16 cellular contexts compared by ENCODE assay signal in the genomic region with DNA sequence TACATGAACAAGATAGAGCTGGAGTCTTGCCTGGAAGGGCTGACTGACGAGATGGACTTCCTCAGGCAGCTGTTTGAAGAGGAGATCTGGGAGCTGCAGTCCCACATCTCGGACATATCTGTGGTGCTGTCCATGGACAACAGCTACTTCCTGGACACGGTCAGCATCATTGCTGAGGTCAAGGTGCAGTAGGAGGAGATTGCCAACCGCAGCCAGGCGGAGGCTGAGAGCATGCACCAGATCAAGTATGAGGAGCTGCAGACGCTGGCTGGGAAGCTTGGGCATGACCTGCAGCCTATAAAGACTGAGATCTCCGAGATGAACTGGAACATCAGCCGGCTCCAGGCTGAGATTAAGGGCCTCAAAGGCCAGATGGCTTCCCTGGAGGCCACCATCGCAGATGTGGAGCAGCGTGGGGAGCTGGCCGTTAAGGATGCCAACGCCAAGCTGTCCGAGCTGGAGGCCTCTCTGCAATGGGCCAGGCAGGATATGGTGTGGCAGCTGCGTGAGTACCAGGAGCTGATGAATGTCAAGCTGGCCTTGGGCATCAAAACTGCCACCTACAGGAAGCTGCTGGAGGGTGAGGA. TPM values are rescaled to one million over a fixed set of nuclear protein-coding genes. Genes with fewer than 3 reads are reported as not detected.
"Had no signal": no experiment of that assay in that cellular context is flagged by ENCODE, and none has a peak within 500 bp of the region (broad histone marks: within the 10 kb centered on the region; RNA-seq: fewer than 3 reads in every experiment).

No MANE protein-coding gene starts in this region.

- H3K4me3 Mint-ChIP-seq: dendritic cell treated with granulocyte-macrophage colony-stimulating factor and Interleukin-4, amounts not matched to agents 40 ng/mL and 50 ng/mL, for 4 days; immature natural killer cell; naive thymus-derived CD4-positive, alpha-beta T cell; nephron progenitor cell; stimulated activated naive B cell treated with anti-CD40 and anti-IgM and Interleukin-4, amounts not matched to agents 10 μg/mL and 1 μg/mL and 100 μg/mL, for 72 hours; stimulated activated naive CD8-positive, alpha-beta T cell treated with anti-CD3 and anti-CD28 coated beads, Interleukin-15, amount 100 ng/mL, for 72 hours had no signal

- H3K27me3 ChIP-seq: sigmoid colon had no signal

- DNase-seq: esophagus squamous epithelium; immature natural killer cell; left cardiac atrium; mesendoderm; naive thymus-derived CD4-positive, alpha-beta T cell; nephron progenitor cell; sigmoid colon; stimulated activated CD4-positive, alpha-beta T cell treated with anti-CD3 and anti-CD28 coated beads, Interleukin-2, amount 100 ng/mL, for 24 hours; stimulated activated CD4-positive, alpha-beta T cell treated with anti-CD3 and anti-CD28 coated beads, Interleukin-4, amount 100 ng/mL, for 4 hours; stimulated activated naive B cell treated with anti-CD40 and anti-IgM and Interleukin-4, amounts not matched to agents 10 μg/mL and 1 μg/mL and 100 μg/mL, for 72 hours; stimulated activated naive CD8-positive, alpha-beta T cell treated with anti-CD3 and anti-CD28 coated beads, Interleukin-15, amount 100 ng/mL, for 72 hours; trophoblast cell had no signal

- H3K27ac ChIP-seq: sigmoid colon, skin epidermis had no signal

- H3K36me3 ChIP-seq: esophagus squamous epithelium, sigmoid colon had no signal

- H3K9me3 ChIP-seq: esophagus squamous epithelium, sigmoid colon had no signal

- FAIRE-seq: colon, keratinocyte had no signal

- H3K27ac Mint-ChIP-seq: dendritic cell treated with granulocyte-macrophage colony-stimulating factor and Interleukin-4, amounts not matched to agents 40 ng/mL and 50 ng/mL, for 4 days; immature natural killer cell; naive thymus-derived CD4-positive, alpha-beta T cell; nephron progenitor cell; stimulated activated naive B cell treated with anti-CD40 and anti-IgM and Interleukin-4, amounts not matched to agents 10 μg/mL and 1 μg/mL and 100 μg/mL, for 72 hours; stimulated activated naive CD8-positive, alpha-beta T cell treated with anti-CD3 and anti-CD28 coated beads, Interleukin-15, amount 100 ng/mL, for 72 hours had no signal

- H3K9me3 Mint-ChIP-seq: dendritic cell treated with granulocyte-macrophage colony-stimulating factor and Interleukin-4, amounts not matched to agents 40 ng/mL and 50 ng/mL, for 4 days; immature natural killer cell; naive thymus-derived CD4-positive, alpha-beta T cell; nephron progenitor cell; stimulated activated naive B cell treated with anti-CD40 and anti-IgM and Interleukin-4, amounts not matched to agents 10 μg/mL and 1 μg/mL and 100 μg/mL, for 72 hours; stimulated activated naive CD8-positive, alpha-beta T cell treated with anti-CD3 and anti-CD28 coated beads, Interleukin-15, amount 100 ng/mL, for 72 hours had no signal

- H3K36me3 Mint-ChIP-seq: immature natural killer cell; naive thymus-derived CD4-positive, alpha-beta T cell; stimulated activated naive B cell treated with anti-CD40 and anti-IgM and Interleukin-4, amounts not matched to agents 10 μg/mL and 1 μg/mL and 100 μg/mL, for 72 hours had no signal

- H3K4me3 ChIP-seq: esophagus squamous epithelium, sigmoid colon, skin epidermis had no signal

- ATAC-seq: left cardiac atrium; naive thymus-derived CD4-positive, alpha-beta T cell; stimulated activated naive B cell treated with anti-CD40 and anti-IgM and Interleukin-4, amounts not matched to agents 10 μg/mL and 1 μg/mL and 100 μg/mL, for 72 hours; stimulated activated naive CD8-positive, alpha-beta T cell treated with anti-CD3 and anti-CD28 coated beads, Interleukin-15, amount 100 ng/mL, for 72 hours had no signal

RNA-seq across cellular contexts. Expression of a gene that starts 5.5 kb away (rescaled TPM):
- polyA plus RNA-seq: immature natural killer cell had no signal

RNA-seq across cellular contexts. Expression of a gene that starts 32.8 kb away (rescaled TPM):
- polyA plus RNA-seq: naive thymus-derived CD4-positive, alpha-beta T cell had no signal

RNA-seq across cellular contexts. Expression of a gene that starts 33.2 kb away (rescaled TPM):
- total RNA-seq: naive thymus-derived CD4-positive, alpha-beta T cell had no signal
- polyA plus RNA-seq: naive thymus-derived CD4-positive, alpha-beta T cell had no signal
